21 cellular contexts compared by ENCODE assay signal in the genomic region with DNA sequence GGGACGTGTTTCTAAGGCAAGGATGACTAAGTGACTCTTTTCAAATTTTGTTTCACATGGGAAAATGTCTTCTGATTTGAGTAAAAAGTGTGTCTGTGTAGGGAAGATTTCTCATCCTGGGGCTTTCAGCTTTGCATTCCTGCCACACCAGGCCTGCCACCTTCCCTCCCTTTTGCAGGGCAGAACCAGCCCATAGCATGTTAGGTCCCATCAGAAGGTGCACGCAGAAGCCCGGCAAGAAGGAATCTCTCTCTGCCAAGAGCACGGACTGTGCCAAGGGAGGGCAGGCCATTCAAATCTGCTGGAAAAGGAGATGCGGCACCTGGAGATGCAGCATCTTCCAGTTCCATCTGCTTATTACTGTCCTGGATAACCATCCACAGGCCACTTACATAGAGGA.
"Had no signal": no experiment of that assay in that cellular context is flagged by ENCODE, and none has a peak within 500 bp of the region (broad histone marks: within the 10 kb centered on the region; RNA-seq: fewer than 3 reads in every experiment).

No MANE protein-coding gene starts in this region.

- H3K27ac ChIP-seq: coronary artery, dorsolateral prefrontal cortex, esophagus squamous epithelium, gastrocnemius medialis, left lung, lower lobe of right lung had no signal

- H3K4me1 Mint-ChIP-seq: mesothelial cell of epicardium, naive B cell had no signal

- H3K4me3 ChIP-seq: coronary artery, dorsolateral prefrontal cortex, esophagus squamous epithelium, gastrocnemius medialis, heart right ventricle, left lung, lower lobe of right lung, mucosa of descending colon had no signal

- H3K27me3 ChIP-seq: dorsolateral prefrontal cortex, esophagus squamous epithelium, gastrocnemius medialis, heart right ventricle, left lung had no signal

- H3K36me3 Mint-ChIP-seq: mesothelial cell of epicardium had no signal

- H3K36me3 ChIP-seq: esophagus squamous epithelium, gastrocnemius medialis, heart right ventricle, left lung, lower lobe of right lung had no signal

- H3K27ac Mint-ChIP-seq: mesothelial cell of epicardium, naive B cell had no signal

- H3K9me3 ChIP-seq: esophagus squamous epithelium, gastrocnemius medialis, lower lobe of right lung, mucosa of descending colon had no signal

- DNase-seq: dermis blood vessel endothelial cell; dorsolateral prefrontal cortex; effector CD4-positive, alpha-beta T cell; effector memory CD4-positive, alpha-beta T cell; esophagus squamous epithelium; foreskin fibroblast; foreskin melanocyte; gastrocnemius medialis; glutamatergic neuron; head of caudate nucleus; heart right ventricle; hippocampal formation; left cardiac atrium; left lung; left ventricle myocardium superior; lower lobe of right lung; mesenchymal stem cell; mucosa of descending colon; naive B cell had no signal

- H3K4me1 ChIP-seq: esophagus squamous epithelium, gastrocnemius medialis, left lung, lower lobe of right lung had no signal

- H3K4me3 Mint-ChIP-seq: mesothelial cell of epicardium, naive B cell had no signal

- ATAC-seq: gastrocnemius medialis, heart right ventricle, left cardiac atrium, left lung, left ventricle myocardium superior, lower lobe of right lung, mucosa of descending colon had no signal
